Comparison of ENCODE assay signal across 18 cellular contexts in genomic region chr4:1556541-1557220, GRCh38.
DNase-seq lines count a peak whose midpoint lies in the region; ATAC-seq, FAIRE-seq and TF ChIP-seq lines count a peak whose summit lies in the region.
"Had no signal": no experiment of that assay in that cellular context is flagged by ENCODE, and none has a peak within 500 bp of the region (broad histone marks: within the 10 kb centered on the region; RNA-seq: fewer than 3 reads in every experiment).

No MANE protein-coding gene starts in this region.

- H3K4me1 ChIP-seq in A549, result no peaks in the 10 kb centered on the region
- H3K4me1 ChIP-seq: left lung, testis had no signal

- FAIRE-seq in A549 (lab: Jason Lieb, UNC) (no peak), D721Med (lab: Jason Lieb, UNC) (no peak)
- FAIRE-seq: K562, small intestine had no signal

- TF ChIP-seq EP300 in A549 (IDR thresholded peaks at IDR 0.05), result no peak

- POLR2A ChIA-PET in A549 (lab: Yijun Ruan, JAX), result no interaction called here

- CTCF ChIA-PET in A549 (lab: Yijun Ruan, JAX), result interaction anchor here (1.5 kb wide), 1 partner anchor 73 kb away, joined by 6 read pairs; no protein-coding TSS in a partner anchor

- TF ChIP-seq CTCF in A549 (IDR thresholded peaks at IDR 0.05), result no peak
- no peak for TF ChIP-seq CTCF in D721Med (IDR thresholded peaks at IDR 0.05; ENCODE audit: insufficient read depth, missing control alignments)

- WGBS in A549 (ENCODE audit: missing lambda C conversion rate), result 51% methylated on average over 9 of the region's 31 CpGs

- H3K27ac ChIP-seq in A549, result no peak overlapping the region
- H3K27ac ChIP-seq: left lung, testis had no signal

- no peak overlapping the region for H3K4me2 ChIP-seq in A549

- H3K4me3 ChIP-seq in A549, result no peak overlapping the region
- H3K4me3 ChIP-seq: K562, left lung, testis had no signal

- no peaks in the 10 kb centered on the region for H3K9me3 ChIP-seq in A549
- H3K9me3 ChIP-seq: left lung, testis had no signal

- no peak for TF ChIP-seq POLR2A in A549 (IDR thresholded peaks at IDR 0.05; ENCODE audit: low read length)

- no peak for TF ChIP-seq RAD21 in A549 (conservative IDR thresholded peaks at IDR 0.05 in 1 of 2, IDR thresholded peaks at IDR 0.05 in 1 of 2)

- ATAC-seq in A549 (peak in 1 of 2 experiments; percentile 42; a peak in 1 of 6 replicates), SK-N-SH treated with all-trans-retinoic acid at 6 μM for 48 hours (peak; percentile 50; the same call in 2 of the 3 replicates)
- ATAC-seq: K562, left lung had no signal

- DNase-seq in A549 (ENCODE audit: low read depth in 1 of 2, low spot score in 1 of 2) (no peak), D721Med (ENCODE audit: insufficient read length, low spot score) (peak; percentile 66), kidney tubule cell (ENCODE audit: low spot score) (peak; percentile 17), NCI-H2107 (lab: John Stamatoyannopoulos, UW) (no peak), COLO829 (ENCODE audit: low spot score) (no peak), NCI-H187 treated with DMSO at 0.1 percent for 48 hours (lab: John Stamatoyannopoulos, UW) (no peak), inferior parietal cortex (ENCODE audit: extremely low spot score) (no peak)
- DNase-seq: activated CD4-positive, alpha-beta T cell treated with anti-CD3 and anti-CD28 coated beads, Interleukin-2, amount 10 ng/mL, durations not matched to agents 7 days and 5 days; glutamatergic neuron; left lung; naive thymus-derived CD8-positive, alpha-beta T cell; RPMI8226; small intestine; stimulated activated CD4-positive, alpha-beta T cell treated with anti-CD3 and anti-CD28 coated beads, Interleukin-1b, Interleukin-23, amount 100 ng/mL, for 48 hours; T-helper 2 cell; testis had no signal

TF ChIP-seq in A549, 52 proteins besides CTCF, POLR2A, EP300 and RAD21:
- TF ChIP-seq MAFK (IDR thresholded peaks at IDR 0.05; ENCODE audit: partially characterized antibody) (peak; percentile 2), PBX3 (IDR thresholded peaks at IDR 0.05) (no peak), ZSCAN20 (CRISPR knock-in tag; IDR thresholded peaks at IDR 0.05) (no peak)

TF ChIP-seq in SK-N-SH treated with all-trans-retinoic acid at 6 μM for 48 hours, 23 proteins besides CTCF, POLR2A, EP300 and RAD21:
- TF ChIP-seq ESRRG (CRISPR knock-in tag; IDR thresholded peaks at IDR 0.05), result no peak
- no peak for TF ChIP-seq ZC3H10 (CRISPR knock-in tag; IDR thresholded peaks at IDR 0.05)
- TF ChIP-seq PATZ1 (CRISPR knock-in tag; IDR thresholded peaks at IDR 0.05; ENCODE audit: borderline replicate concordance), result no peak

Comparison
In these comparisons a context has a peak if more than half of its experiments do, and no peak if none do; other contexts are left out.
1. DNase-seq: peak in D721Med (single experiment) and kidney tubule cell (single experiment); none in A549 (0 of 2), NCI-H2107 (single experiment), COLO829 (single experiment), NCI-H187 treated with DMSO at 0.1 percent for 48 hours (single experiment) and inferior parietal cortex (single experiment).